7 cellular contexts compared by ENCODE assay signal in the genomic region with DNA sequence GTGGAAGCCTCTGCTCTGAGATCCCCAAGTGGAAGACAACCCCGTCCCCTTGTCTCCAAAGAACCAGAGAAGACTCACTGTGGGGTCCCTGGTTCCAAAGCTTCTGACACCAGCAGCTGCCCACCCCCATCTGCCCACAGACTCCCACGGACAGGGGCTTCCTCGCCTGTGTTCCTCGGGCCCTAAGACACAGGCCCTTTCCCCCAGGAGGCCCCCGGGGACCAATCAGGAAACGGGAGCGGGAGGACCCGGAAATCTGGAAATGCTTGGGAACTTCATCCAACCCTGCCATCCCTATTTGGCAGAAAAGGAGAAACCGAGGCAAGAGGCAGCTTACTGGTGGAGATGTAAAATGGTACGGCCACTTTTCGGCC.
DNase-seq lines count a peak whose midpoint lies in the region; ATAC-seq lines count a peak whose summit lies in the region.

No MANE protein-coding gene starts in this region.

- ATAC-seq in stimulated activated naive B cell treated with anti-CD40 and anti-IgM and Interleukin-4, amounts not matched to agents 10 μg/mL and 1 μg/mL and 100 μg/mL, for 72 hours (replicated peaks) = no peak

- no peak for DNase-seq in activated naive CD8-positive, alpha-beta T cell treated with anti-CD3 and anti-CD28 coated beads for 36 hours
- no peak for DNase-seq in immature natural killer cell
- no peak for DNase-seq in stimulated activated naive B cell treated with anti-CD40 and anti-IgM and Interleukin-4, amounts not matched to agents 10 μg/mL and 1 μg/mL and 100 μg/mL, for 72 hours
- no peak for DNase-seq in activated gamma-delta T cell (lab: John Stamatoyannopoulos, UW)
- no peak for DNase-seq in NCI-H2029 treated with DMSO at 0.1 percent for 48 hours (lab: John Stamatoyannopoulos, UW)
- no peak for DNase-seq in NCI-H1105 treated with DMSO at 0.1 percent for 48 hours (lab: John Stamatoyannopoulos, UW)

- H3K4me3 Mint-ChIP-seq in IgD-negative memory B cell (peak overlapping the region; percentile 56 to 93 (median 79)), immature natural killer cell (peak overlapping the region; percentile 57 to 81 (median 71))
- H3K4me3 Mint-ChIP-seq in activated naive CD8-positive, alpha-beta T cell treated with anti-CD3 and anti-CD28 coated beads for 36 hours = no peak overlapping the region
- H3K4me3 Mint-ChIP-seq in stimulated activated naive B cell treated with anti-CD40 and anti-IgM and Interleukin-4, amounts not matched to agents 10 μg/mL and 1 μg/mL and 100 μg/mL, for 72 hours = peak overlapping the region; percentile 69 to 76

- peak overlapping the region; percentile 68 to 84 (median 80) for H3K27ac Mint-ChIP-seq in IgD-negative memory B cell
- H3K27ac Mint-ChIP-seq in activated naive CD8-positive, alpha-beta T cell treated with anti-CD3 and anti-CD28 coated beads for 36 hours = peak overlapping the region; percentile 45
- peak overlapping the region; percentile 91 to 97 (median 92) for H3K27ac Mint-ChIP-seq in immature natural killer cell
- peak overlapping the region; percentile 92 for H3K27ac Mint-ChIP-seq in stimulated activated naive B cell treated with anti-CD40 and anti-IgM and Interleukin-4, amounts not matched to agents 10 μg/mL and 1 μg/mL and 100 μg/mL, for 72 hours

- H3K36me3 Mint-ChIP-seq in IgD-negative memory B cell (peaks cover 3% of the 10 kb centered on the region), immature natural killer cell (peaks cover 0 to 4% (median 1%) of the 10 kb centered on the region in 3 donors)
- H3K36me3 Mint-ChIP-seq in activated naive CD8-positive, alpha-beta T cell treated with anti-CD3 and anti-CD28 coated beads for 36 hours = peaks cover 24% of the 10 kb centered on the region
- H3K36me3 Mint-ChIP-seq in stimulated activated naive B cell treated with anti-CD40 and anti-IgM and Interleukin-4, amounts not matched to agents 10 μg/mL and 1 μg/mL and 100 μg/mL, for 72 hours = peaks cover 46 to 50% of the 10 kb centered on the region in 2 donors

- H3K27me3 Mint-ChIP-seq in IgD-negative memory B cell (no peaks in the 10 kb centered on the region), immature natural killer cell (ENCODE audit: low read depth in 3 of 3) (peaks cover 11 to 22% (median 12%) of the 10 kb centered on the region in 3 donors)
- H3K27me3 Mint-ChIP-seq in activated naive CD8-positive, alpha-beta T cell treated with anti-CD3 and anti-CD28 coated beads for 36 hours = no peaks in the 10 kb centered on the region
- no peaks in the 10 kb centered on the region for H3K27me3 Mint-ChIP-seq in stimulated activated naive B cell treated with anti-CD40 and anti-IgM and Interleukin-4, amounts not matched to agents 10 μg/mL and 1 μg/mL and 100 μg/mL, for 72 hours

- H3K4me1 Mint-ChIP-seq in IgD-negative memory B cell = peaks cover 15 to 35% (median 25%) of the 10 kb centered on the region in 3 donors
- H3K4me1 Mint-ChIP-seq in activated naive CD8-positive, alpha-beta T cell treated with anti-CD3 and anti-CD28 coated beads for 36 hours = peaks cover 47% of the 10 kb centered on the region
- peaks cover 88 to 89% of the 10 kb centered on the region in 2 donors for H3K4me1 Mint-ChIP-seq in immature natural killer cell
- peaks cover 56 to 78% of the 10 kb centered on the region in 2 donors for H3K4me1 Mint-ChIP-seq in stimulated activated naive B cell treated with anti-CD40 and anti-IgM and Interleukin-4, amounts not matched to agents 10 μg/mL and 1 μg/mL and 100 μg/mL, for 72 hours

- no peaks in the 10 kb centered on the region for H3K9me3 Mint-ChIP-seq in IgD-negative memory B cell
- no peaks in the 10 kb centered on the region for H3K9me3 Mint-ChIP-seq in activated naive CD8-positive, alpha-beta T cell treated with anti-CD3 and anti-CD28 coated beads for 36 hours
- no peaks in the 10 kb centered on the region for H3K9me3 Mint-ChIP-seq in immature natural killer cell
- H3K9me3 Mint-ChIP-seq in stimulated activated naive B cell treated with anti-CD40 and anti-IgM and Interleukin-4, amounts not matched to agents 10 μg/mL and 1 μg/mL and 100 μg/mL, for 72 hours = peaks cover 0 to 5% of the 10 kb centered on the region in 2 donors
